Comparison of ENCODE assay signal across 1 cellular context in the genomic region with DNA sequence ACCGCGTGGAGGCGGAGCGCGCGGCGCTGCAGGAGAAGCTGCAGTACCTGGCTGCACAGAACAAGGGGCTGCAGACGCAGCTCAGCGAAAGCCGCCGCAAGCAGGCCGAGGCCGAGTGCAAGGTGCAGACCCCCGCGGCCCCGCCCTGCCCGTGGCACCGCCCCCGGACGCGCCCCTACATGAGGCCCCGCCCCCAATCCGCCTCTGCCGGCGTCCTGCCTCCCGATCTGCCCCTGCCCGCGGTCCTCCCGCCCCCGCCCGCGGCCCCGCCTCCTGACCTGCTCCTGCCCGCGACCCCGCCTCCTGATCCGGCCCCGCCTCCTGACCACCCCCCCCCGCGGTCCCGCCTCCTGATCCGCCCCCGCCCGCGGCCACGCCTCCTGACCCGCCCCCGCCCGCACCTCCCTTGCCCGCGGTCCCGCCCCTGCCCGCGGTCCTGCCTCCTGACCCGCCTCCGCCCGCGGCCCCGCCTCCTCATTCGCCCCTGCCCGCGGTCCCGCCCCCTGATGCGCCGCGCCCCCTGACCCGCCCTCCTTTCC.
A peak's percentile ranks its signal among the peaks of the same experiment; 100 is the strongest.
TF ChIP-seq lines count a peak whose summit lies in the region.

No MANE protein-coding gene starts in this region.

TF ChIP-seq in GM12878, 131 proteins besides CTCF, POLR2A, EP300 and RAD21:
- no peak for TF ChIP-seq JUNB (IDR thresholded peaks at IDR 0.05)
- peak in 1 of 2 experiments; percentile 55; a peak in 2 of 3 replicates for TF ChIP-seq EGR1 (IDR thresholded peaks at IDR 0.05; ENCODE audit: borderline replicate concordance in 1 of 2, low read depth in 2 of 2, low read length in 2 of 2)
